In genomic region chr6:50198245-50198644, GRCh38 we compare ENCODE assay signal across 1 cellular context.
TF ChIP-seq lines count a peak whose summit lies in the region.

No MANE protein-coding gene starts in this region.

TF ChIP-seq in GM23338, 12 proteins besides CTCF, POLR2A, EP300 and RAD21 (continued from another document):
- TF ChIP-seq ZNF462 (CRISPR knock-in tag; IDR thresholded peaks at IDR 0.05) (no peak), NANOG (IDR thresholded peaks at IDR 0.05; ENCODE audit: borderline replicate concordance) (no peak), ZNF114 (CRISPR knock-in tag; IDR thresholded peaks at IDR 0.05) (no peak), EZH2phosphoT487 (IDR thresholded peaks at IDR 0.05; ENCODE audit: unreplicated experiment) (no peak), STAT1 (IDR thresholded peaks at IDR 0.05; ENCODE audit: unreplicated experiment) (no peak)
